ENCODE assay signal across 16 cellular contexts in genomic region chr13:114152831-114153371, GRCh38. TPM values are rescaled to one million over a fixed set of nuclear protein-coding genes. Genes with fewer than 3 reads are reported as not detected.
DNase-seq lines count a peak whose midpoint lies in the region; ATAC-seq and TF ChIP-seq lines count a peak whose summit lies in the region.
"Had no signal": no experiment of that assay in that cellular context is flagged by ENCODE, and none has a peak within 500 bp of the region (broad histone marks: within the 10 kb centered on the region; RNA-seq: fewer than 3 reads in every experiment).

No MANE protein-coding gene starts in this region.

- no peak overlapping the region for H3K4me2 ChIP-seq in GM23338

- peaks cover 5% of the 10 kb centered on the region; the same call in 1 of the 3 replicates for H3K9me3 Mint-ChIP-seq in GM23338
- peaks cover 0 to 12% (median 4%) of the 10 kb centered on the region in 9 donors for H3K9me3 Mint-ChIP-seq in naive thymus-derived CD8-positive, alpha-beta T cell
- H3K9me3 Mint-ChIP-seq in activated T-cell treated with anti-CD3 and anti-CD28 coated beads, Interleukin-2, amount 50 U/mL, for 24 hours = peaks cover 5% of the 10 kb centered on the region

- POLR2A ChIA-PET in naive thymus-derived CD8-positive, alpha-beta T cell (lab: Charles Lee) = interaction anchor here (0.9 to 4.0 kb wide), 9 partner anchors 8 to 71 kb away, joined by 3 to 27 read pairs (median 18); no protein-coding TSS in a partner anchor

- H3F3A ChIP-seq in GM23338 (replicated peaks; ENCODE audit: low read depth) = no peaks in the 10 kb centered on the region

- H4K20me1 ChIP-seq in GM23338 (replicated peaks; ENCODE audit: insufficient read depth) = no peaks in the 10 kb centered on the region

- no peaks in the 10 kb centered on the region; the same call in 2 of the 3 replicates for H3K36me3 Mint-ChIP-seq in GM23338 (ENCODE audit: low read depth)
- peaks cover 0 to 4% (median 2%) of the 10 kb centered on the region in 3 donors for H3K36me3 Mint-ChIP-seq in naive thymus-derived CD8-positive, alpha-beta T cell
- no peaks in the 10 kb centered on the region for H3K36me3 Mint-ChIP-seq in activated T-cell treated with anti-CD3 and anti-CD28 coated beads, Interleukin-2, amount 50 U/mL, for 24 hours (ENCODE audit: low read depth)
- H3K36me3 Mint-ChIP-seq: stimulated activated naive B cell treated with anti-CD40 and anti-IgM and Interleukin-4, amounts not matched to agents 10 μg/mL and 1 μg/mL and 100 μg/mL, for 72 hours had no signal

- H3K27me3 Mint-ChIP-seq in GM23338 (ENCODE audit: insufficient read depth, low read depth, poor library complexity) = peaks cover 3% of the 10 kb centered on the region
- no peaks in the 10 kb centered on the region for H3K27me3 Mint-ChIP-seq in naive thymus-derived CD8-positive, alpha-beta T cell
- H3K27me3 Mint-ChIP-seq in activated T-cell treated with anti-CD3 and anti-CD28 coated beads, Interleukin-2, amount 50 U/mL, for 24 hours = no peaks in the 10 kb centered on the region

- no peaks in the 10 kb centered on the region for H3K4me1 ChIP-seq in GM23338 (ENCODE audit: insufficient read depth)

- H3K4me3 Mint-ChIP-seq in GM23338 = no peak overlapping the region
- H3K4me3 Mint-ChIP-seq in naive thymus-derived CD8-positive, alpha-beta T cell = peak overlapping the region; percentile 26 to 94 (median 85)
- no peak overlapping the region for H3K4me3 Mint-ChIP-seq in activated T-cell treated with anti-CD3 and anti-CD28 coated beads, Interleukin-2, amount 50 U/mL, for 24 hours
- H3K4me3 Mint-ChIP-seq: stimulated activated naive B cell treated with anti-CD40 and anti-IgM and Interleukin-4, amounts not matched to agents 10 μg/mL and 1 μg/mL and 100 μg/mL, for 72 hours had no signal

- H3K27ac ChIP-seq in GM23338 (ENCODE audit: low read depth) (no peak overlapping the region), caudate nucleus (ENCODE audit: low read depth, low read length) (peak overlapping the region; percentile 52)
- H3K27ac ChIP-seq: pancreas had no signal

- peaks cover 7% of the 10 kb centered on the region; the same call in 1 of the 2 replicates for H3K9me2 ChIP-seq in GM23338 (ENCODE audit: insufficient read depth)

- ATAC-seq in GM23338 = no peak; the same call in 2 of the 3 replicates
- no peak for ATAC-seq in naive thymus-derived CD8-positive, alpha-beta T cell
- no peak for ATAC-seq in HG03469 (IDR thresholded peaks at IDR 0.05; ENCODE audit: unreplicated experiment)
- no peak for ATAC-seq in HG03196 (IDR thresholded peaks at IDR 0.05; ENCODE audit: unreplicated experiment)
- ATAC-seq: pancreas; stimulated activated naive B cell treated with anti-CD40 and anti-IgM and Interleukin-4, amounts not matched to agents 10 μg/mL and 1 μg/mL and 100 μg/mL, for 72 hours had no signal

- peak; percentile 50 for DNase-seq in Ammon's horn (ENCODE audit: low spot score)
- DNase-seq in GM23338 (ENCODE audit: low spot score) = no peak
- peak in 1 of 61 donors; percentile 32 for DNase-seq in caudate nucleus (lab: John Stamatoyannopoulos, UW)
- DNase-seq in naive thymus-derived CD8-positive, alpha-beta T cell = no peak
- DNase-seq in activated T-cell treated with anti-CD3 and anti-CD28 coated beads, Interleukin-2, amount 50 U/mL, for 24 hours = no peak
- no peak for DNase-seq in activated T-cell treated with anti-CD3 and anti-CD28 coated beads, Interleukin-2, amount 50 U/mL, for 48 hours
- DNase-seq: activated CD4-positive, alpha-beta T cell treated with anti-CD3 and anti-CD28 coated beads, Interleukin-2, amount 50 U/mL, for 48 hours; activated naive CD4-positive, alpha-beta T cell; KBM-7; NCI-H1930; stimulated activated CD4-positive, alpha-beta T cell treated with anti-CD3 and anti-CD28 coated beads, Interleukin-1b, Interleukin-23, amount 100 ng/mL, for 48 hours; stimulated activated naive B cell treated with anti-CD40 and anti-IgM and Interleukin-4, amounts not matched to agents 10 μg/mL and 1 μg/mL and 100 μg/mL, for 72 hours had no signal

- peaks cover 8% of the 10 kb centered on the region; the same call in 2 of the 3 replicates for H3K4me1 Mint-ChIP-seq in GM23338
- H3K4me1 Mint-ChIP-seq in naive thymus-derived CD8-positive, alpha-beta T cell = peaks cover 42 to 84% (median 82%) of the 10 kb centered on the region in 4 donors
- peaks cover 77% of the 10 kb centered on the region for H3K4me1 Mint-ChIP-seq in activated T-cell treated with anti-CD3 and anti-CD28 coated beads, Interleukin-2, amount 50 U/mL, for 24 hours (ENCODE audit: low read depth)

- H3K79me2 ChIP-seq in GM23338 (replicated peaks; ENCODE audit: insufficient read depth) = no peaks in the 10 kb centered on the region

- no peaks in the 10 kb centered on the region for H3K36me3 ChIP-seq in GM23338 (ENCODE audit: insufficient read depth)
- H3K36me3 ChIP-seq: pancreas had no signal

- no peaks in the 10 kb centered on the region for H3K27me3 ChIP-seq in GM23338 (ENCODE audit: insufficient read depth)
- H3K27me3 ChIP-seq: pancreas had no signal

- TF ChIP-seq CTCF in GM23338 (conservative IDR thresholded peaks at IDR 0.05; ENCODE audit: low read depth in 2 of 2) = no peak

- H2AFZ ChIP-seq in GM23338 = 0 out of 2 replicates have a peak overlapping the region, but pooled peaks have one; percentile 47

- no peak overlapping the region for H3K27ac Mint-ChIP-seq in GM23338
- H3K27ac Mint-ChIP-seq in naive thymus-derived CD8-positive, alpha-beta T cell = peak overlapping the region in 9 of 10 donors; percentile 97 to 100 (median 99)
- no peak overlapping the region for H3K27ac Mint-ChIP-seq in activated T-cell treated with anti-CD3 and anti-CD28 coated beads, Interleukin-2, amount 50 U/mL, for 24 hours

- H3K4me3 ChIP-seq in GM23338 = no peak overlapping the region
- H3K4me3 ChIP-seq: pancreas had no signal

TF ChIP-seq in GM23338, 12 proteins besides CTCF, POLR2A, EP300 and RAD21 (continues in another document):
- TF ChIP-seq ZNF331 (CRISPR knock-in tag; IDR thresholded peaks at IDR 0.05; ENCODE audit: low read depth) (no peak), NANOG (IDR thresholded peaks at IDR 0.05; ENCODE audit: borderline replicate concordance) (no peak), ZNF114 (CRISPR knock-in tag; IDR thresholded peaks at IDR 0.05) (no peak), JUNB (IDR thresholded peaks at IDR 0.05; ENCODE audit: unreplicated experiment) (no peak), ETS1 (IDR thresholded peaks at IDR 0.05) (no peak), EZH2phosphoT487 (IDR thresholded peaks at IDR 0.05; ENCODE audit: unreplicated experiment) (no peak)

RNA-seq across cellular contexts. Expression of gene RASA3, which starts 20.5 kb away (rescaled TPM):
- 18.7 and 20.7 TPM in 2 replicates for total RNA-seq in GM23338 (2014; rRNA removed; shearing (Covaris generic))
- polyA plus RNA-seq in GM23338 (2016; fragmentation: Nextera tagmentation; extraction: Ambion mirVana) = 11.2 and 11.7 TPM in 2 replicates
- 100 to 1,000 TPM; 194 to 196 TPM for total RNA-seq in naive thymus-derived CD8-positive, alpha-beta T cell
- polyA plus RNA-seq in naive thymus-derived CD8-positive, alpha-beta T cell = 100 to 1,000 TPM in 2 of 3 donors, 10 to 100 TPM in 1; 62.2 to 169 (median 105) TPM

RNA-seq across cellular contexts. Expression of gene CFAP97D2, which starts 26.2 kb away (rescaled TPM):
- total RNA-seq in GM23338 (2014; rRNA removed; shearing (Covaris generic)) = not detected in 2 replicates
- polyA plus RNA-seq in GM23338 (2016; fragmentation: Nextera tagmentation; extraction: Ambion mirVana) = not detected in 2 replicates
- 1 to 10 TPM; 1.5 to 2.0 TPM for total RNA-seq in naive thymus-derived CD8-positive, alpha-beta T cell
- polyA plus RNA-seq in naive thymus-derived CD8-positive, alpha-beta T cell = 1 to 10 TPM; 2.6 to 4.8 (median 3.7) TPM
- total RNA-seq: liver had no signal
- polyA plus RNA-seq: liver had no signal

Comparison
In these comparisons a context has a peak if more than half of its experiments do, and no peak if none do; other contexts are left out.
1. H3K27ac Mint-ChIP-seq: peak in naive thymus-derived CD8-positive, alpha-beta T cell (9 of 10); none in GM23338 (single experiment) and activated T-cell treated with anti-CD3 and anti-CD28 coated beads, Interleukin-2, amount 50 U/mL, for 24 hours (single experiment).
2. H3K4me3 Mint-ChIP-seq: peak in naive thymus-derived CD8-positive, alpha-beta T cell (10 of 10); none in GM23338 (single experiment) and activated T-cell treated with anti-CD3 and anti-CD28 coated beads, Interleukin-2, amount 50 U/mL, for 24 hours (single experiment).